28 cellular contexts compared by ENCODE assay signal in the genomic region with DNA sequence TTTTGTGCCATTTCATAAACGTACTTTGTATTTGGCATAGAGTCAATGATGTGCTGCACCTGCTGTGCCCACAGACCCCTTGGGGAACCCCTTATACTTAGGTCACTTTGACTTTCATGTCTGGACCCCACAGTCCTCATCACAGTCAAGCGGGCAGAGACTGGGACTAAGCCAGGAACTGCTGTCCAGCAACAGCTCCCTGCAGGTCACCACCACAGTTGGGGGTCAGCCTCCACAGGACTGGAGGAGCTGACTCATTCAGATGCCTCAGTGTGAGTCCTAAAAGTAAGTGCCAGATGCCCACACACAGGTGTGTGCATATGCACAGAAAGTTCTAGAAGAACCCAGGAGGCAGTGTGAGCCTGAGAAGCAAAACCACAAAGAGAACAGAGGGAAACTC.
"Had no signal": no experiment of that assay in that cellular context is flagged by ENCODE, and none has a peak within 500 bp of the region (broad histone marks: within the 10 kb centered on the region; RNA-seq: fewer than 3 reads in every experiment).

No MANE protein-coding gene starts in this region.

- H3K27me3 ChIP-seq: left lung, neural progenitor cell, neutrophil, suprapubic skin, tibial artery, upper lobe of right lung had no signal

- H3K36me3 ChIP-seq: left lung, lower lobe of right lung, neural progenitor cell, neutrophil, suprapubic skin, thoracic aorta, tibial artery, upper lobe of right lung had no signal

- H3K9me3 ChIP-seq: lower lobe of right lung, neutrophil, psoas muscle, suprapubic skin, thoracic aorta, tibial artery, upper lobe of right lung had no signal

- H3K4me2 ChIP-seq: neural progenitor cell had no signal

- H3K79me2 ChIP-seq: parathyroid adenoma had no signal

- H3K4me3 Mint-ChIP-seq: mesothelial cell of epicardium; naive B cell; natural killer cell; nephron progenitor cell; neural progenitor cell; stimulated activated naive CD8-positive, alpha-beta T cell treated with anti-CD3 and anti-CD28 coated beads, Interleukin-15, Interleukin-2, amounts not matched to agents 100 ng/mL and 50 ng/mL, for 24 hours had no signal

- H3K27me3 Mint-ChIP-seq: naive B cell; stimulated activated naive CD8-positive, alpha-beta T cell treated with anti-CD3 and anti-CD28 coated beads, Interleukin-15, Interleukin-2, amounts not matched to agents 100 ng/mL and 50 ng/mL, for 24 hours had no signal

- DNase-seq: hippocampal formation; kidney glomerular epithelial cell; left colon; left lung; lower lobe of right lung; mesendoderm; naive B cell; natural killer cell; nephron progenitor cell; occipital lobe; psoas muscle; stimulated activated CD4-positive, alpha-beta T cell treated with anti-CD3 and anti-CD28 coated beads, Interleukin-12 subunit alpha, Interleukin-12 subunit beta, amount 100 ng/mL, for 4 hours; stimulated activated CD4-positive, alpha-beta T cell treated with anti-CD3 and anti-CD28 coated beads, Interleukin-15, amount 100 ng/mL, for 24 hours; stimulated activated CD4-positive, alpha-beta T cell treated with anti-CD3 and anti-CD28 coated beads, Interleukin-2, amount 100 ng/mL, for 24 hours; stimulated activated CD4-positive, alpha-beta T cell treated with anti-CD3 and anti-CD28 coated beads, Interleukin-4, amount 100 ng/mL, for 1 hour; stimulated activated naive CD4-positive, alpha-beta T cell; tibial artery; trophoblast cell; upper lobe of right lung had no signal

- H3K4me1 Mint-ChIP-seq: mesothelial cell of epicardium, naive B cell, natural killer cell had no signal

- H3K36me3 Mint-ChIP-seq: mesothelial cell of epicardium, naive B cell, natural killer cell, neural progenitor cell had no signal

- H3K4me3 ChIP-seq: left lung, lower lobe of right lung, neural progenitor cell, psoas muscle, skin epidermis, suprapubic skin, thoracic aorta, tibial artery, upper lobe of right lung had no signal

- H3K27ac ChIP-seq: left lung, lower lobe of right lung, neural progenitor cell, neutrophil, parathyroid adenoma, psoas muscle, skin epidermis, suprapubic skin, thoracic aorta, tibial artery, upper lobe of right lung had no signal

- H2AFZ ChIP-seq: neural progenitor cell, parathyroid adenoma had no signal

- H3K27ac Mint-ChIP-seq: mesothelial cell of epicardium; natural killer cell; nephron progenitor cell; neural progenitor cell; stimulated activated naive CD8-positive, alpha-beta T cell treated with anti-CD3 and anti-CD28 coated beads, Interleukin-15, Interleukin-2, amounts not matched to agents 100 ng/mL and 50 ng/mL, for 24 hours had no signal

- H3K4me1 ChIP-seq: left lung, lower lobe of right lung, parathyroid adenoma, psoas muscle, suprapubic skin, tibial artery, upper lobe of right lung had no signal

- ATAC-seq: left colon, left lung, lower lobe of right lung, natural killer cell, psoas muscle, sciatic nerve, upper lobe of right lung had no signal
